8 cellular contexts compared by ENCODE assay signal in genomic region chr19:17338440-17339078, GRCh38. TPM values are rescaled to one million over a fixed set of nuclear protein-coding genes. Genes with fewer than 3 reads are reported as not detected.
A peak's percentile ranks its signal among the peaks of the same experiment; 100 is the strongest.
DNase-seq lines count a peak whose midpoint lies in the region; ATAC-seq, FAIRE-seq and TF ChIP-seq lines count a peak whose summit lies in the region.

No MANE protein-coding gene starts in this region.

- intact Hi-C loops in CD4-positive, alpha-beta T cell (cut with DNase I, micrococcal nuclease) = loop anchor here in 1 of 2 experiments (5.0 kb wide), 1 partner anchor 46 kb away; no protein-coding TSS in a partner anchor
- intact Hi-C loops in dendritic cell treated with granulocyte-macrophage colony-stimulating factor and Interleukin-4, amounts not matched to agents 40 ng/mL and 50 ng/mL, for 4 days (cut with micrococcal nuclease) = no loop called here
- intact Hi-C loops in posterior vena cava (cut with DNase I) = loop anchor here in 1 of 2 donors (10.0 kb wide), 1 partner anchor 786 kb away; no protein-coding TSS in a partner anchor

- no peaks in the 10 kb centered on the region for H3K9me3 Mint-ChIP-seq in CD4-positive, alpha-beta T cell
- H3K9me3 Mint-ChIP-seq in dendritic cell treated with granulocyte-macrophage colony-stimulating factor and Interleukin-4, amounts not matched to agents 40 ng/mL and 50 ng/mL, for 4 days = no peaks in the 10 kb centered on the region
- H3K9me3 Mint-ChIP-seq in neural progenitor cell = no peaks in the 10 kb centered on the region

- no peaks in the 10 kb centered on the region for H3K27me3 Mint-ChIP-seq in CD4-positive, alpha-beta T cell
- H3K27me3 Mint-ChIP-seq in dendritic cell treated with granulocyte-macrophage colony-stimulating factor and Interleukin-4, amounts not matched to agents 40 ng/mL and 50 ng/mL, for 4 days = no peaks in the 10 kb centered on the region
- H3K27me3 Mint-ChIP-seq in neural progenitor cell (ENCODE audit: insufficient read depth, low read depth) = peaks cover 11% of the 10 kb centered on the region

- H3K4me3 ChIP-seq in Loucy (ENCODE audit: low read length, poor library complexity, severe bottlenecking) = peak overlapping the region; percentile 87
- H3K4me3 ChIP-seq in neural progenitor cell = peak overlapping the region; percentile 94

- no peak overlapping the region for H3K27ac ChIP-seq in CD4-positive, alpha-beta T cell (ENCODE audit: low read depth, low read length)
- no peak overlapping the region for H3K27ac ChIP-seq in neural progenitor cell

- H3K9me3 ChIP-seq in CD4-positive, alpha-beta T cell (ENCODE audit: control insufficient read depth, low read length) = no peaks in the 10 kb centered on the region
- H3K9me3 ChIP-seq in Loucy (ENCODE audit: insufficient read depth, low read depth, low read length) = no peaks in the 10 kb centered on the region
- no peaks in the 10 kb centered on the region for H3K9me3 ChIP-seq in neural progenitor cell (ENCODE audit: low read depth)

- H3K36me3 Mint-ChIP-seq in CD4-positive, alpha-beta T cell (ENCODE audit: low read depth) = peaks cover 21% of the 10 kb centered on the region
- H3K36me3 Mint-ChIP-seq in dendritic cell treated with granulocyte-macrophage colony-stimulating factor and Interleukin-4, amounts not matched to agents 40 ng/mL and 50 ng/mL, for 4 days (ENCODE audit: low read depth) = peaks cover 70% of the 10 kb centered on the region
- peaks cover 2% of the 10 kb centered on the region for H3K36me3 Mint-ChIP-seq in neural progenitor cell

- peak overlapping the region; percentile 64 for H3K4me2 ChIP-seq in Loucy (ENCODE audit: low read depth, low read length, poor library complexity, severe bottlenecking)
- peak overlapping the region; percentile 93 for H3K4me2 ChIP-seq in neural progenitor cell

- no peaks in the 10 kb centered on the region for H3K9me2 ChIP-seq in Loucy (replicated peaks; ENCODE audit: low read depth, low read length)

- FAIRE-seq in HTR-8/SVneo (lab: Jason Lieb, UNC) = no peak

- H4K20me1 ChIP-seq in Loucy (ENCODE audit: insufficient read depth, low read length, poor library complexity, severe bottlenecking) (peaks cover 6% of the 10 kb centered on the region), neural progenitor cell (ENCODE audit: low read depth) (no peaks in the 10 kb centered on the region)

- no peak for TF ChIP-seq CTCF in CD4-positive, alpha-beta T cell (IDR thresholded peaks at IDR 0.05)
- TF ChIP-seq CTCF in Loucy (conservative IDR thresholded peaks at IDR 0.05; ENCODE audit: low read length) (no peak), neural progenitor cell (IDR thresholded peaks at IDR 0.05) (no peak)

- ATAC-seq in CD4-positive, alpha-beta T cell (ENCODE audit: poor library complexity) = no peak
- no peak for ATAC-seq in GM18868 (IDR thresholded peaks at IDR 0.05; ENCODE audit: unreplicated experiment)

- no peaks in the 10 kb centered on the region for H3K27me3 ChIP-seq in CD4-positive, alpha-beta T cell (ENCODE audit: control insufficient read depth, insufficient read depth, low read length)
- H3K27me3 ChIP-seq in Loucy (ENCODE audit: insufficient read depth, low read length, poor library complexity, severe bottlenecking) (no peaks in the 10 kb centered on the region), neural progenitor cell (no peaks in the 10 kb centered on the region)

- no peak for DNase-seq in CD4-positive, alpha-beta T cell
- no peak for DNase-seq in neural progenitor cell (ENCODE audit: low spot score)
- DNase-seq in posterior vena cava (ENCODE audit: low spot score) = no peak
- DNase-seq in HTR-8/SVneo (ENCODE audit: insufficient read length, low spot score) = no peak
- DNase-seq in NCI-H128 (lab: John Stamatoyannopoulos, UW; ENCODE audit: unreplicated experiment) = no peak

- peak overlapping the region; percentile 93 for H3K4me3 Mint-ChIP-seq in CD4-positive, alpha-beta T cell
- H3K4me3 Mint-ChIP-seq in dendritic cell treated with granulocyte-macrophage colony-stimulating factor and Interleukin-4, amounts not matched to agents 40 ng/mL and 50 ng/mL, for 4 days = peak overlapping the region; percentile 97
- peak overlapping the region; percentile 100 for H3K4me3 Mint-ChIP-seq in neural progenitor cell

- H3K4me1 Mint-ChIP-seq in CD4-positive, alpha-beta T cell (ENCODE audit: low read depth) = peaks cover 31% of the 10 kb centered on the region
- peaks cover 55% of the 10 kb centered on the region for H3K4me1 Mint-ChIP-seq in dendritic cell treated with granulocyte-macrophage colony-stimulating factor and Interleukin-4, amounts not matched to agents 40 ng/mL and 50 ng/mL, for 4 days (ENCODE audit: low read depth)
- H3K4me1 Mint-ChIP-seq in neural progenitor cell = peaks cover 16% of the 10 kb centered on the region

- no peak overlapping the region for H3K27ac Mint-ChIP-seq in CD4-positive, alpha-beta T cell
- H3K27ac Mint-ChIP-seq in dendritic cell treated with granulocyte-macrophage colony-stimulating factor and Interleukin-4, amounts not matched to agents 40 ng/mL and 50 ng/mL, for 4 days = peak overlapping the region; percentile 99
- no peak overlapping the region for H3K27ac Mint-ChIP-seq in neural progenitor cell

- POLR2A ChIA-PET in CD4-positive, alpha-beta T cell (lab: Charles Lee) = interaction anchor here (0.8 to 1.5 kb wide), 2 partner anchors 29 to 173 kb away, joined by 3 read pairs; partner anchors contain the start of genes DDA1 and PGLS

- H3K9ac ChIP-seq in Loucy (ENCODE audit: low read depth, low read length, poor library complexity, severe bottlenecking) = peak overlapping the region; percentile 85
- H3K9ac ChIP-seq in neural progenitor cell = no peak overlapping the region

- H3K4me1 ChIP-seq in Loucy (ENCODE audit: insufficient read depth, low read length, poor library complexity, severe bottlenecking) (peaks cover 27% of the 10 kb centered on the region), neural progenitor cell (peaks cover 5% of the 10 kb centered on the region)

- H3K36me3 ChIP-seq in Loucy (ENCODE audit: insufficient read depth, low read length) (0 out of 2 replicates have a peak, but pooled peaks cover 3% of the 10 kb centered on the region), neural progenitor cell (no peaks in the 10 kb centered on the region)

- CTCF ChIA-PET in CD4-positive, alpha-beta T cell (lab: Charles Lee) = interaction anchor here (1.1 kb wide), 1 partner anchor 33 kb away, joined by 3 read pairs; the partner anchor contains the start of gene MRPL34

- H3K79me2 ChIP-seq in Loucy (ENCODE audit: insufficient read depth, low read length) (peaks cover 19% of the 10 kb centered on the region; the same call in 1 of the 2 replicates), neural progenitor cell (ENCODE audit: low read depth) (peaks cover 15% of the 10 kb centered on the region)

- H2AFZ ChIP-seq in Loucy (ENCODE audit: low read length) (no peak overlapping the region), neural progenitor cell (replicated peaks) (no peak overlapping the region)

- peaks cover 6% of the 10 kb centered on the region; the same call in 1 of the 2 replicates for H3F3A ChIP-seq in Loucy (ENCODE audit: low read depth)
- H3F3A ChIP-seq in neural progenitor cell (ENCODE audit: low read depth) = peaks cover 31% of the 10 kb centered on the region

RNA-seq across cellular contexts. Expression of gene GTPBP3, which starts 1.2 kb away (rescaled TPM):
- total RNA-seq in CD4-positive, alpha-beta T cell = 10 to 100 TPM; 21.2 to 24.0 TPM
- total RNA-seq in neural progenitor cell (ENCODE audit: low replicate concordance) (13.2 and 47.6 TPM in 2 replicates), posterior vena cava (10 to 100 TPM; 12.7 to 15.8 TPM)

RNA-seq across cellular contexts. Expression of gene ANO8, which starts 3.9 kb away (rescaled TPM):
- 10 to 100 TPM; 15.3 TPM for total RNA-seq in CD4-positive, alpha-beta T cell
- 11.4 and 25.0 TPM in 2 replicates for total RNA-seq in neural progenitor cell (ENCODE audit: low replicate concordance)
- 10 to 100 TPM in 1 of 2 donors, 1 to 10 TPM in 1; 9.8 to 10.0 TPM for total RNA-seq in posterior vena cava

RNA-seq across cellular contexts. Expression of gene DDA1, which starts 29.2 kb away (rescaled TPM):
- total RNA-seq in CD4-positive, alpha-beta T cell = 10 to 100 TPM; 41.4 to 43.4 TPM
- total RNA-seq in neural progenitor cell (ENCODE audit: low replicate concordance) (21.9 and 27.7 TPM in 2 replicates), posterior vena cava (10 to 100 TPM; 30.7 to 33.9 TPM)

RNA-seq across cellular contexts. Expression of gene MRPL34, which starts 32.9 kb away (rescaled TPM):
- 10 to 100 TPM; 28.4 to 28.7 TPM for total RNA-seq in CD4-positive, alpha-beta T cell
- total RNA-seq in neural progenitor cell (ENCODE audit: low replicate concordance) (25.9 and 38.8 TPM in 2 replicates), posterior vena cava (10 to 100 TPM; 52.2 to 54.6 TPM)

RNA-seq across cellular contexts. Expression of gene ABHD8, which starts 35.3 kb away (rescaled TPM):
- total RNA-seq in CD4-positive, alpha-beta T cell = 1 to 10 TPM; 4.4 to 4.6 TPM
- total RNA-seq in neural progenitor cell (ENCODE audit: low replicate concordance) = 4.6 and 13.3 TPM in 2 replicates
- 1 to 10 TPM; 7.4 to 7.8 TPM for total RNA-seq in posterior vena cava
